Comparison of ENCODE assay signal across 18 cellular contexts in genomic region chrX:107686026-107686425, GRCh38. TPM values are rescaled to one million over a fixed set of nuclear protein-coding genes. Genes with fewer than 3 reads are reported as not detected.
DNase-seq lines count a peak whose midpoint lies in the region; ATAC-seq, FAIRE-seq and TF ChIP-seq lines count a peak whose summit lies in the region.
"Had no signal": no experiment of that assay in that cellular context is flagged by ENCODE, and none has a peak within 500 bp of the region (broad histone marks: within the 10 kb centered on the region; RNA-seq: fewer than 3 reads in every experiment).

No MANE protein-coding gene starts in this region.

- POLR2A ChIA-PET in activated CD8-positive, alpha-beta T cell treated with anti-CD3 and anti-CD28 coated beads, Interleukin-2, amount 10 ng/mL, durations not matched to agents 7 days and 5 days (lab: Charles Lee): interaction anchor here (1.0 kb wide), 1 partner anchor 31 kb away, joined by 6 read pairs; no protein-coding TSS in a partner anchor

- H3K36me3 ChIP-seq in RWPE2 (ENCODE audit: low read depth) (no peaks in the 10 kb centered on the region), tibial artery (no peaks in the 10 kb centered on the region)
- H3K36me3 ChIP-seq: gastroesophageal sphincter, pancreas had no signal

- no peaks in the 10 kb centered on the region for H3K36me3 Mint-ChIP-seq in activated CD8-positive, alpha-beta T cell treated with anti-CD3 and anti-CD28 coated beads, Interleukin-2, amount 10 ng/mL, durations not matched to agents 7 days and 5 days (ENCODE audit: low read depth)
- H3K36me3 Mint-ChIP-seq: naive thymus-derived CD4-positive, alpha-beta T cell; stimulated activated effector memory CD8-positive, alpha-beta T cell treated with anti-CD3 and anti-CD28 coated beads, Interleukin-12 subunit alpha, Interleukin-12 subunit beta, amount 100 ng/mL, for 72 hours had no signal

- FAIRE-seq in GM19239 (lab: Jason Lieb, UNC): peak; percentile 73
- FAIRE-seq: pancreas had no signal

- ATAC-seq in RWPE2 (ENCODE audit: low read depth): no peak
- ATAC-seq in activated CD8-positive, alpha-beta T cell treated with anti-CD3 and anti-CD28 coated beads, Interleukin-2, amount 10 ng/mL, durations not matched to agents 7 days and 5 days: no peak
- ATAC-seq: gastroesophageal sphincter; naive thymus-derived CD4-positive, alpha-beta T cell; pancreas; sciatic nerve; stimulated activated effector memory CD8-positive, alpha-beta T cell treated with anti-CD3 and anti-CD28 coated beads, Interleukin-12 subunit alpha, Interleukin-12 subunit beta, amount 100 ng/mL, for 72 hours had no signal

- H3K27me3 ChIP-seq in RWPE2 (ENCODE audit: insufficient read depth, poor library complexity, severe bottlenecking) (no peaks in the 10 kb centered on the region), tibial artery (no peaks in the 10 kb centered on the region)
- H3K27me3 ChIP-seq: gastroesophageal sphincter, pancreas had no signal

- CTCF ChIA-PET in activated CD8-positive, alpha-beta T cell treated with anti-CD3 and anti-CD28 coated beads, Interleukin-2, amount 10 ng/mL, durations not matched to agents 7 days and 5 days (lab: Charles Lee): interaction anchor here (0.8 to 1.2 kb wide), 2 partner anchors 29 to 31 kb away, joined by 3 read pairs; no protein-coding TSS in a partner anchor

- no peaks in the 10 kb centered on the region for H3K9me3 Mint-ChIP-seq in activated CD8-positive, alpha-beta T cell treated with anti-CD3 and anti-CD28 coated beads, Interleukin-2, amount 10 ng/mL, durations not matched to agents 7 days and 5 days (ENCODE audit: insufficient read depth)
- H3K9me3 Mint-ChIP-seq: stimulated activated effector memory CD8-positive, alpha-beta T cell treated with anti-CD3 and anti-CD28 coated beads, Interleukin-12 subunit alpha, Interleukin-12 subunit beta, amount 100 ng/mL, for 72 hours had no signal

- H3K4me1 Mint-ChIP-seq in activated CD8-positive, alpha-beta T cell treated with anti-CD3 and anti-CD28 coated beads, Interleukin-2, amount 10 ng/mL, durations not matched to agents 7 days and 5 days (ENCODE audit: low read depth): peaks cover 50% of the 10 kb centered on the region

- H3K4me3 Mint-ChIP-seq in activated CD8-positive, alpha-beta T cell treated with anti-CD3 and anti-CD28 coated beads, Interleukin-2, amount 10 ng/mL, durations not matched to agents 7 days and 5 days: no peak overlapping the region
- H3K4me3 Mint-ChIP-seq: naive thymus-derived CD4-positive, alpha-beta T cell; stimulated activated effector memory CD8-positive, alpha-beta T cell treated with anti-CD3 and anti-CD28 coated beads, Interleukin-12 subunit alpha, Interleukin-12 subunit beta, amount 100 ng/mL, for 72 hours had no signal

- H3K4me1 ChIP-seq in RWPE2 (ENCODE audit: insufficient read depth, poor library complexity, severe bottlenecking) (peaks cover 30% of the 10 kb centered on the region), tibial artery (peaks cover 0 to 38% (median 13%) of the 10 kb centered on the region in 4 donors)

- no peaks in the 10 kb centered on the region for H3K27me3 Mint-ChIP-seq in activated CD8-positive, alpha-beta T cell treated with anti-CD3 and anti-CD28 coated beads, Interleukin-2, amount 10 ng/mL, durations not matched to agents 7 days and 5 days (ENCODE audit: low read depth)
- H3K27me3 Mint-ChIP-seq: naive thymus-derived CD4-positive, alpha-beta T cell had no signal

- intact Hi-C loops in tibial artery (cut with DNase I; ENCODE audit: low total_unique reads): no loop called here

- no peak overlapping the region for H3K27ac Mint-ChIP-seq in activated CD8-positive, alpha-beta T cell treated with anti-CD3 and anti-CD28 coated beads, Interleukin-2, amount 10 ng/mL, durations not matched to agents 7 days and 5 days
- H3K27ac Mint-ChIP-seq: stimulated activated effector memory CD8-positive, alpha-beta T cell treated with anti-CD3 and anti-CD28 coated beads, Interleukin-12 subunit alpha, Interleukin-12 subunit beta, amount 100 ng/mL, for 72 hours had no signal

- DNase-seq in GM19239 (ENCODE audit: insufficient read length, low spot score) (no peak), RWPE2 (ENCODE audit: low spot score) (no peak), glomerular visceral epithelial cell (ENCODE audit: extremely low spot score) (peak; percentile 16), tibial artery (no peak), NCI-H226 (no peak)
- no peak for DNase-seq in activated CD8-positive, alpha-beta T cell treated with anti-CD3 and anti-CD28 coated beads, Interleukin-2, amount 10 ng/mL, durations not matched to agents 7 days and 5 days
- DNase-seq in activated T-cell treated with anti-CD3 and anti-CD28 coated beads, Interleukin-2, amount 50 U/mL, for 48 hours: no peak
- DNase-seq: activated CD4-positive, alpha-beta T cell treated with anti-CD3 and anti-CD28 coated beads for 48 hours; activated gamma-delta T cell; erythroblast; MM.1S; naive thymus-derived CD4-positive, alpha-beta T cell; NCI-H748 treated with DMSO at 0.1 percent for 48 hours; pancreas; SIG-M5 had no signal

- H3K4me3 ChIP-seq in RWPE2 (ENCODE audit: severe bottlenecking) (no peak overlapping the region), tibial artery (no peak overlapping the region)
- H3K4me3 ChIP-seq: gastroesophageal sphincter, pancreas had no signal

- no peak for TF ChIP-seq CTCF in RWPE2 (IDR thresholded peaks at IDR 0.05; ENCODE audit: poor library complexity, severe bottlenecking)
- no peak for TF ChIP-seq CTCF in tibial artery (IDR thresholded peaks at IDR 0.05)

- H3K9me3 ChIP-seq in RWPE2 (ENCODE audit: severe bottlenecking) (no peaks in the 10 kb centered on the region), tibial artery (no peaks in the 10 kb centered on the region)
- H3K9me3 ChIP-seq: gastroesophageal sphincter, pancreas had no signal

- H3K27ac ChIP-seq in RWPE2 (ENCODE audit: poor library complexity, severe bottlenecking) (peak overlapping the region; percentile 69), tibial artery (peak overlapping the region; percentile 57 to 67)

RNA-seq across cellular contexts. Expression of gene PRPS1, which starts 57.7 kb away (rescaled TPM):
- total RNA-seq in activated CD8-positive, alpha-beta T cell treated with anti-CD3 and anti-CD28 coated beads, Interleukin-2, amount 10 ng/mL, durations not matched to agents 7 days and 5 days: 10 to 100 TPM; 69.8 to 71.3 TPM
